ENCODE assay signal across 13 cellular contexts in genomic region chr17:49817993-49818392, GRCh38. TPM values are rescaled to one million over a fixed set of nuclear protein-coding genes. Genes with fewer than 3 reads are reported as not detected.
A peak's percentile ranks its signal among the peaks of the same experiment; 100 is the strongest.
DNase-seq lines count a peak whose midpoint lies in the region; ATAC-seq and TF ChIP-seq lines count a peak whose summit lies in the region.
"Had no signal": no experiment of that assay in that cellular context is flagged by ENCODE, and none has a peak within 500 bp of the region (broad histone marks: within the 10 kb centered on the region; RNA-seq: fewer than 3 reads in every experiment).

No MANE protein-coding gene starts in this region.

- no peaks in the 10 kb centered on the region for H3K27me3 Mint-ChIP-seq in activated CD4-positive, alpha-beta memory T cell treated with anti-CD3 and anti-CD28 coated beads for 36 hours
- no peaks in the 10 kb centered on the region for H3K27me3 Mint-ChIP-seq in activated naive CD8-positive, alpha-beta T cell treated with anti-CD3 and anti-CD28 coated beads, Interleukin-2, amount 10 ng/mL, durations not matched to agents 7 days and 5 days

- TF ChIP-seq POLR2A in tibial nerve (IDR thresholded peaks at IDR 0.05), result no peak

- no peak for TF ChIP-seq CTCF in tibial nerve (IDR thresholded peaks at IDR 0.05)

- CTCF ChIA-PET in activated CD4-positive, alpha-beta memory T cell treated with anti-CD3 and anti-CD28 coated beads for 36 hours (lab: Charles Lee), result interaction anchor here (0.6 to 1.5 kb wide), 3 partner anchors 20 to 382 kb away, joined by 3 read pairs; no protein-coding TSS in a partner anchor

- H3K4me3 ChIP-seq in Jurkat, Clone E6-1 (ENCODE audit: low read length), result peak overlapping the region; percentile 23
- H3K4me3 ChIP-seq in tibial nerve, result no peak overlapping the region

- H3K36me3 ChIP-seq in tibial nerve, result peaks cover 0 to 51% (median 4%) of the 10 kb centered on the region in 3 donors

- H3K4me3 Mint-ChIP-seq in activated CD4-positive, alpha-beta memory T cell treated with anti-CD3 and anti-CD28 coated beads for 36 hours, result no peak overlapping the region
- peak overlapping the region; percentile 67 for H3K4me3 Mint-ChIP-seq in activated naive CD8-positive, alpha-beta T cell treated with anti-CD3 and anti-CD28 coated beads, Interleukin-2, amount 10 ng/mL, durations not matched to agents 7 days and 5 days

- H3K9me3 Mint-ChIP-seq in activated CD4-positive, alpha-beta memory T cell treated with anti-CD3 and anti-CD28 coated beads for 36 hours, result no peaks in the 10 kb centered on the region
- no peaks in the 10 kb centered on the region for H3K9me3 Mint-ChIP-seq in activated naive CD8-positive, alpha-beta T cell treated with anti-CD3 and anti-CD28 coated beads, Interleukin-2, amount 10 ng/mL, durations not matched to agents 7 days and 5 days

- DNase-seq in Jurkat, Clone E6-1 (ENCODE audit: low read depth, low spot score), result peak; percentile 93
- peak; percentile 63 for DNase-seq in activated CD4-positive, alpha-beta memory T cell treated with anti-CD3 and anti-CD28 coated beads for 36 hours
- DNase-seq in activated naive CD8-positive, alpha-beta T cell treated with anti-CD3 and anti-CD28 coated beads, Interleukin-2, amount 10 ng/mL, durations not matched to agents 7 days and 5 days, result peak; percentile 35
- DNase-seq in stimulated activated CD8-positive, alpha-beta memory T cell treated with anti-CD3 and anti-CD28 coated beads, Interleukin-15, amount 100 ng/mL, for 1 hour (ENCODE audit: low read depth), result peak; percentile 23
- DNase-seq in tibial nerve (ENCODE audit: low spot score in 2 of 2) (no peak), AG20443 (ENCODE audit: low spot score) (no peak), NCI-H1092 (lab: John Stamatoyannopoulos, UW) (no peak)
- DNase-seq: brain microvascular endothelial cell, NCI-H526 treated with DMSO at 0.1 percent for 48 hours had no signal

- POLR2A ChIA-PET in activated CD4-positive, alpha-beta memory T cell treated with anti-CD3 and anti-CD28 coated beads for 36 hours (lab: Charles Lee), result no interaction called here
- POLR2A ChIA-PET in activated naive CD8-positive, alpha-beta T cell treated with anti-CD3 and anti-CD28 coated beads, Interleukin-2, amount 10 ng/mL, durations not matched to agents 7 days and 5 days (lab: Charles Lee), result interaction anchor here (1.0 to 1.6 kb wide), 4 partner anchors 30 to 122 kb away, joined by 3 to 6 read pairs (median 4); partner anchors contain the start of genes FAM117A and KAT7

- intact Hi-C loops in activated CD4-positive, alpha-beta memory T cell treated with anti-CD3 and anti-CD28 coated beads for 36 hours (cut with micrococcal nuclease), result no loop called here

- TF ChIP-seq EP300 in tibial nerve (IDR thresholded peaks at IDR 0.05), result no peak

- peak overlapping the region; percentile 88 for H3K27ac Mint-ChIP-seq in activated CD4-positive, alpha-beta memory T cell treated with anti-CD3 and anti-CD28 coated beads for 36 hours
- H3K27ac Mint-ChIP-seq in activated naive CD8-positive, alpha-beta T cell treated with anti-CD3 and anti-CD28 coated beads, Interleukin-2, amount 10 ng/mL, durations not matched to agents 7 days and 5 days, result peak overlapping the region; percentile 86

- peaks cover 73% of the 10 kb centered on the region for H3K4me1 Mint-ChIP-seq in activated CD4-positive, alpha-beta memory T cell treated with anti-CD3 and anti-CD28 coated beads for 36 hours (ENCODE audit: low read depth)
- peaks cover 33% of the 10 kb centered on the region for H3K4me1 Mint-ChIP-seq in activated naive CD8-positive, alpha-beta T cell treated with anti-CD3 and anti-CD28 coated beads, Interleukin-2, amount 10 ng/mL, durations not matched to agents 7 days and 5 days

- WGBS in tibial nerve, 2 donors, result 89 to 93% methylated on average over 4 of the region's 4 CpGs

- peak overlapping the region in 1 of 4 donors; percentile 78 for H3K27ac ChIP-seq in tibial nerve
- H3K27ac ChIP-seq: brain microvascular endothelial cell had no signal

- H3K27me3 ChIP-seq in tibial nerve, result no peaks in the 10 kb centered on the region
- H3K27me3 ChIP-seq: brain microvascular endothelial cell had no signal

- peaks cover 45% of the 10 kb centered on the region for H3K36me3 Mint-ChIP-seq in activated CD4-positive, alpha-beta memory T cell treated with anti-CD3 and anti-CD28 coated beads for 36 hours
- H3K36me3 Mint-ChIP-seq in activated naive CD8-positive, alpha-beta T cell treated with anti-CD3 and anti-CD28 coated beads, Interleukin-2, amount 10 ng/mL, durations not matched to agents 7 days and 5 days, result peaks cover 34% of the 10 kb centered on the region

- peaks cover 0 to 57% (median 20%) of the 10 kb centered on the region in 4 donors for H3K4me1 ChIP-seq in tibial nerve

- no peaks in the 10 kb centered on the region for H3K9me3 ChIP-seq in tibial nerve

- peak; percentile 99 for ATAC-seq in activated naive CD8-positive, alpha-beta T cell treated with anti-CD3 and anti-CD28 coated beads, Interleukin-2, amount 10 ng/mL, durations not matched to agents 7 days and 5 days (ENCODE audit: low read depth)
- ATAC-seq in GM21381 (IDR thresholded peaks at IDR 0.05; ENCODE audit: unreplicated experiment), result no peak
- ATAC-seq: SK-N-SH treated with all-trans-retinoic acid at 6 μM for 48 hours had no signal

RNA-seq across cellular contexts. Expression of gene KAT7, which starts 29.5 kb away (rescaled TPM):
- 53.9 TPM for polyA plus RNA-seq in Jurkat, Clone E6-1 (2012; ENCODE audit: insufficient read depth, insufficient read length)
- 10 to 100 TPM; 60.5 to 65.8 TPM for total RNA-seq in activated CD4-positive, alpha-beta memory T cell treated with anti-CD3 and anti-CD28 coated beads for 36 hours
- 10 to 100 TPM; 91.7 to 92.5 TPM for total RNA-seq in activated naive CD8-positive, alpha-beta T cell treated with anti-CD3 and anti-CD28 coated beads, Interleukin-2, amount 10 ng/mL, durations not matched to agents 7 days and 5 days
- 10 to 100 TPM; 31.6 to 45.6 (median 42.0) TPM for total RNA-seq in tibial nerve

RNA-seq across cellular contexts. Expression of gene TAC4, which starts 29.9 kb away (rescaled TPM):
- polyA plus RNA-seq in Jurkat, Clone E6-1 (2012; ENCODE audit: insufficient read depth, insufficient read length), result not detected
- not detected for total RNA-seq in activated CD4-positive, alpha-beta memory T cell treated with anti-CD3 and anti-CD28 coated beads for 36 hours
- total RNA-seq in activated naive CD8-positive, alpha-beta T cell treated with anti-CD3 and anti-CD28 coated beads, Interleukin-2, amount 10 ng/mL, durations not matched to agents 7 days and 5 days, result not detected
- total RNA-seq in tibial nerve, result not detected
- total RNA-seq: fibroblast of lung had no signal
- polyA plus RNA-seq: fibroblast of lung, keratinocyte had no signal

RNA-seq across cellular contexts. Expression of gene FAM117A, which starts 54.1 kb away (rescaled TPM):
- 30.8 TPM for polyA plus RNA-seq in Jurkat, Clone E6-1 (2012; ENCODE audit: insufficient read depth, insufficient read length)
- total RNA-seq in activated CD4-positive, alpha-beta memory T cell treated with anti-CD3 and anti-CD28 coated beads for 36 hours, result 10 to 100 TPM; 20.9 to 21.6 TPM
- 10 to 100 TPM; 47.0 to 57.2 TPM for total RNA-seq in activated naive CD8-positive, alpha-beta T cell treated with anti-CD3 and anti-CD28 coated beads, Interleukin-2, amount 10 ng/mL, durations not matched to agents 7 days and 5 days
- total RNA-seq in tibial nerve, result 10 to 100 TPM; 12.9 to 23.1 (median 18.3) TPM

Comparison
In these comparisons a context has a peak if more than half of its experiments do, and no peak if none do; other contexts are left out.
1. DNase-seq: peak in Jurkat, Clone E6-1 (single experiment), activated CD4-positive, alpha-beta memory T cell treated with anti-CD3 and anti-CD28 coated beads for 36 hours (single experiment), activated naive CD8-positive, alpha-beta T cell treated with anti-CD3 and anti-CD28 coated beads, Interleukin-2, amount 10 ng/mL, durations not matched to agents 7 days and 5 days (single experiment) and stimulated activated CD8-positive, alpha-beta memory T cell treated with anti-CD3 and anti-CD28 coated beads, Interleukin-15, amount 100 ng/mL, for 1 hour (single experiment); none in tibial nerve (0 of 2), AG20443 (single experiment) and NCI-H1092 (single experiment).